Comparison of ENCODE assay signal across 8 cellular contexts in the genomic region with DNA sequence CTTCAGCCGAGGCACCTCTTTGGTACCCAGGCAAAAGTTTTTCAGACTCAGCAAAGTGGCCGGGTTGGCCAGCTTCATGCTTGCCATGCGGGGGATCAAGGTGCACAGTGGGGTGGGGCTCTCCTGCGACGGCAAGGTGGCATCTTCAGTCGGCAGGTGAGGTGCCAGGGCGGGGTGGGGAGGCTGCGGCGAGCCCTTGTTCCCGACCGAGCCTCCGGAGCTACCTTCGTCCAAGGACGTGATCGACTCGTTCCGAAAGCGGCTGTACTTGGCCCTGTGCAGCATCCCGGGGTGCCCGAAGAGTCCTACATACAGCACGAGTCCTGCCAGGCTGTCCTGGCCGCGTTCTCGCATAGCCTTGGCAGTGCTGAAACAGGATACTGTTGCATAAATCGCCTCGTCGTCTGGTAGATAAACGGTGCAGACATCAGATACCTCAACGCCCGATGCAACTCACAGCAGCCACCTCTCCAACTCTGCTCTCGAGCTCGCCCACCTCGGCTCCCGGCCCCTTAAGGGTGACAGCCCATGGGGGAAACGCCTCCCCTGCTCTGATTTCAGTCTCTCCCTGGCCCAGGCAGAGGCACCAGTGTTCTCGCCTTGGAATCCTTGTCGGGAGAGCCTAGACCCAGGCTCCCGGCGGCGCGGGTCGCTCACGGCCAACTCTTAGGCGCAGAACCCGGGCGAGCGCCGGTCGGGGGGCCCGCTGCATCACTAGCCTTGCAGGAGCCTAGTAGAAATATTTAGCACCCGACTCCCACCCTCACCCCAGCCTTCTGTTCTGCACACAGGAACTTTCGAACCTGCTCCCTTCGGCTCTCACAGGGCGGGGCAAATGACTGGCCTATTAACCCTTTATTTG. TPM values are rescaled to one million over a fixed set of nuclear protein-coding genes. Genes with fewer than 3 reads are reported as not detected.
DNase-seq lines count a peak whose midpoint lies in the region; ATAC-seq and TF ChIP-seq lines count a peak whose summit lies in the region.

No MANE protein-coding gene starts in this region.

- H3K27ac Mint-ChIP-seq in activated CD8-positive, alpha-beta memory T cell treated with anti-CD3 and anti-CD28 coated beads, Interleukin-2, amount 10 ng/mL, durations not matched to agents 7 days and 5 days = peak overlapping the region; percentile 86

- TF ChIP-seq CTCF in epithelial cell of esophagus (IDR thresholded peaks at IDR 0.05; ENCODE audit: insufficient read depth, low read depth, low read length, missing control alignments) = no peak

- no peak for ATAC-seq in activated CD8-positive, alpha-beta memory T cell treated with anti-CD3 and anti-CD28 coated beads, Interleukin-2, amount 10 ng/mL, durations not matched to agents 7 days and 5 days
- no peak for ATAC-seq in GM19467 (IDR thresholded peaks at IDR 0.05; ENCODE audit: unreplicated experiment)

- peak overlapping the region; percentile 50 for H3K4me3 ChIP-seq in epithelial cell of esophagus (ENCODE audit: low read length)

- CTCF ChIA-PET in activated CD8-positive, alpha-beta memory T cell treated with anti-CD3 and anti-CD28 coated beads, Interleukin-2, amount 10 ng/mL, durations not matched to agents 7 days and 5 days (lab: Charles Lee) = interaction anchor here (0.7 to 6.5 kb wide), 8 partner anchors 12 to 183 kb away, joined by 3 to 86 read pairs (median 8); partner anchors contain the start of gene EID1

- DNase-seq in activated CD8-positive, alpha-beta memory T cell treated with anti-CD3 and anti-CD28 coated beads, Interleukin-2, amount 10 ng/mL, durations not matched to agents 7 days and 5 days = peak; percentile 44
- DNase-seq in activated CD8-positive, alpha-beta memory T cell treated with anti-CD3 and anti-CD28 coated beads, Interleukin-2, amount 50 U/mL, for 4 hours = no peak
- DNase-seq in SK-MEL-5 (ENCODE audit: low read depth, low spot score) = peak; percentile 38
- DNase-seq in epithelial cell of esophagus (ENCODE audit: low read depth) = peak; percentile 61
- DNase-seq in myocyte (ENCODE audit: low read depth) = peak; percentile 40
- DNase-seq in NCI-H1048 (lab: John Stamatoyannopoulos, UW) = no peak
- no peak for DNase-seq in hepatic stellate cell (ENCODE audit: low spot score)

- H3K27me3 Mint-ChIP-seq in activated CD8-positive, alpha-beta memory T cell treated with anti-CD3 and anti-CD28 coated beads, Interleukin-2, amount 10 ng/mL, durations not matched to agents 7 days and 5 days = peaks cover 12% of the 10 kb centered on the region

- in situ Hi-C loops in SK-MEL-5 (cut with HindIII; ENCODE audit: low pct_unique_long_range_greater_than_20kb, low sequenced_read_pairs) = no loop called here

- H3K4me1 Mint-ChIP-seq in activated CD8-positive, alpha-beta memory T cell treated with anti-CD3 and anti-CD28 coated beads, Interleukin-2, amount 10 ng/mL, durations not matched to agents 7 days and 5 days = peaks cover 52% of the 10 kb centered on the region

- H3K36me3 Mint-ChIP-seq in activated CD8-positive, alpha-beta memory T cell treated with anti-CD3 and anti-CD28 coated beads, Interleukin-2, amount 10 ng/mL, durations not matched to agents 7 days and 5 days = peaks cover 5% of the 10 kb centered on the region

- H3K4me3 Mint-ChIP-seq in activated CD8-positive, alpha-beta memory T cell treated with anti-CD3 and anti-CD28 coated beads, Interleukin-2, amount 10 ng/mL, durations not matched to agents 7 days and 5 days = peak overlapping the region; percentile 81

- H3K9me3 Mint-ChIP-seq in activated CD8-positive, alpha-beta memory T cell treated with anti-CD3 and anti-CD28 coated beads, Interleukin-2, amount 10 ng/mL, durations not matched to agents 7 days and 5 days (ENCODE audit: low read depth) = no peaks in the 10 kb centered on the region

RNA-seq across cellular contexts. Expression of gene SHC4, which starts 0.8 kb away (rescaled TPM):
- 1 to 10 TPM; 3.0 to 9.8 TPM for total RNA-seq in activated CD8-positive, alpha-beta memory T cell treated with anti-CD3 and anti-CD28 coated beads, Interleukin-2, amount 10 ng/mL, durations not matched to agents 7 days and 5 days
- 20.9 and 21.3 TPM in 2 replicates for total RNA-seq in SK-MEL-5 (2014; rRNA removed; shearing (Covaris generic))
- 13.8 and 19.4 TPM in 2 replicates for polyA plus RNA-seq in SK-MEL-5 (2015; cell fraction: cytosol; rRNA removed)
- polyA plus RNA-seq in SK-MEL-5 (2015; cell fraction: nucleus; rRNA removed) = 15.4 and 22.4 TPM in 2 replicates
- total RNA-seq in myocyte = 1.1 and 2.9 TPM in 2 replicates
- 1.4 TPM for polyA plus RNA-seq in myocyte (2012)

Comparison
In these comparisons a context has a peak if more than half of its experiments do, and no peak if none do; other contexts are left out.
1. DNase-seq: peak in activated CD8-positive, alpha-beta memory T cell treated with anti-CD3 and anti-CD28 coated beads, Interleukin-2, amount 10 ng/mL, durations not matched to agents 7 days and 5 days (single experiment), SK-MEL-5 (single experiment), epithelial cell of esophagus (single experiment) and myocyte (single experiment); none in activated CD8-positive, alpha-beta memory T cell treated with anti-CD3 and anti-CD28 coated beads, Interleukin-2, amount 50 U/mL, for 4 hours (single experiment), NCI-H1048 (single experiment) and hepatic stellate cell (single experiment).